ENCODE assay signal across 8 cellular contexts in genomic region chr17:1649844-1650409, GRCh38. TPM values are rescaled to one million over a fixed set of nuclear protein-coding genes. Genes with fewer than 3 reads are reported as not detected.
DNase-seq lines count a peak whose midpoint lies in the region; ATAC-seq and TF ChIP-seq lines count a peak whose summit lies in the region.

RILP (minus strand) TSS chr17:1649866; CDS start chr17:1649804, 62 bp downstream.

- H3K36me3 ChIP-seq in OCI-LY7 (ENCODE audit: insufficient read depth, low read length) = peaks cover 62% of the 10 kb centered on the region

- H3K4me2 ChIP-seq in OCI-LY7 (ENCODE audit: low read length) = peak within 1 kb of the TSS; percentile 61

- H4K20me1 ChIP-seq in OCI-LY7 (ENCODE audit: insufficient read depth, low read length) = peaks cover 4% of the 10 kb centered on the region; the same call in 1 of the 2 replicates

- POLR2A ChIA-PET in OCI-LY7 (lab: Charles Lee) = no interaction called here

- intact Hi-C loops in OCI-LY7 (cut with micrococcal nuclease; ENCODE audit: unreplicated experiment) = loop anchor here (5.0 kb wide), 1 partner anchor 78 kb away; no protein-coding TSS in a partner anchor

- CTCF ChIA-PET in OCI-LY7 (lab: Charles Lee; ENCODE audit: unreplicated experiment) = interaction anchor here (1.2 kb wide), 1 partner anchor 13 kb away, joined by 3 read pairs; no protein-coding TSS in a partner anchor

- no peaks in the 10 kb centered on the region for H3K9me2 ChIP-seq in OCI-LY7 (ENCODE audit: insufficient read depth, low read length)

- ATAC-seq in GM21529 (IDR thresholded peaks at IDR 0.05; ENCODE audit: unreplicated experiment) (peak; percentile 2), HG03135 (IDR thresholded peaks at IDR 0.05; ENCODE audit: unreplicated experiment) (no peak)

- H2AFZ ChIP-seq in OCI-LY7 (ENCODE audit: low read length) = no peak within 1 kb of the TSS

- H3K9me3 ChIP-seq in OCI-LY7 (ENCODE audit: low read length) = no peaks in the 10 kb centered on the region

- H3K27ac ChIP-seq in OCI-LY7 (ENCODE audit: low read depth, low read length, poor library complexity, severe bottlenecking) = peak within 1 kb of the TSS; percentile 37

- DNase-seq in AG08396 (ENCODE audit: low spot score) (peak; percentile 57), OCI-LY7 (ENCODE audit: low spot score) (no peak), cerebellar cortex (ENCODE audit: low spot score) (peak; percentile 85), kidney tubule cell (ENCODE audit: low spot score) (peak; percentile 80), cerebellar nuclear complex (lab: John Stamatoyannopoulos, UW) (no peak)
- DNase-seq in stimulated activated naive CD4-positive, alpha-beta T cell treated with Interleukin-2 at 50 U/mL for 16 hours (lab: John Stamatoyannopoulos, UW) = peak; percentile 48

- no TSS peak for BruUV-seq in OCI-LY7 (replicated peaks; lab: Mats Ljungman, UMichigan)

- H3K4me1 ChIP-seq in OCI-LY7 (ENCODE audit: insufficient read depth, low read length, poor library complexity, severe bottlenecking) = peaks cover 23% of the 10 kb centered on the region

- no peaks in the 10 kb centered on the region for H3K79me2 ChIP-seq in OCI-LY7 (ENCODE audit: insufficient read depth, low read depth, low read length)

- H3K4me3 ChIP-seq in OCI-LY7 (ENCODE audit: low read depth, low read length, poor library complexity, severe bottlenecking) = peak within 1 kb of the TSS; percentile 54

- no peak for TF ChIP-seq CTCF in OCI-LY7 (conservative IDR thresholded peaks at IDR 0.05; ENCODE audit: low read length)

RNA-seq across cellular contexts. Expression of gene RILP, which starts in this region (rescaled TPM):
- 0.82 and 3.2 TPM in 2 replicates for total RNA-seq in OCI-LY7 (2014; rRNA removed; shearing (Covaris generic))
- total RNA-seq in OCI-LY7 (2022) = 0.59 and 1.2 TPM in 2 replicates

Comparison
In these comparisons a context has a peak if more than half of its experiments do, and no peak if none do; other contexts are left out.
1. DNase-seq: peak in AG08396 (single experiment), cerebellar cortex (single experiment), kidney tubule cell (single experiment) and stimulated activated naive CD4-positive, alpha-beta T cell treated with Interleukin-2 at 50 U/mL for 16 hours (single experiment); none in OCI-LY7 (single experiment) and cerebellar nuclear complex (0 of 2).